Comparison of ENCODE assay signal across 8 cellular contexts in genomic region chr16:58755989-58756649, GRCh38. TPM values are rescaled to one million over a fixed set of nuclear protein-coding genes. Genes with fewer than 3 reads are reported as not detected.
DNase-seq lines count a peak whose midpoint lies in the region; ATAC-seq lines count a peak whose summit lies in the region.

No MANE protein-coding gene starts in this region.

- in situ Hi-C loops in ACHN (cut with HindIII; ENCODE audit: low pct_ligation_motif_present, low pct_unique_long_range_greater_than_20kb, low sequenced_read_pairs), result no loop called here

- peak; percentile 85 for DNase-seq in ACHN
- peak; percentile 72 for DNase-seq in NCI-H2107 treated with DMSO at 0.1 percent for 48 hours (lab: John Stamatoyannopoulos, UW; ENCODE audit: unreplicated experiment)
- DNase-seq in activated CD4-positive, CD25-positive, alpha-beta regulatory T cell treated with anti-CD3 and anti-CD28 coated beads, Interleukin-2, amount 50 U/mL, for 16 hours (ENCODE audit: low read depth, low spot score), result peak; percentile 55
- peak; percentile 70 for DNase-seq in central memory CD4-positive, alpha-beta T cell
- peak; percentile 65 to 86 for DNase-seq in left colon
- peak; percentile 59 to 61 (median 60) for DNase-seq in stimulated activated CD4-positive, alpha-beta T cell treated with anti-CD3 and anti-CD28 coated beads, TNF-alpha, amount 100 ng/mL, for 1 hour (ENCODE audit: low read depth in 3 of 3, low spot score in 1 of 3)

- peak; percentile 93 for ATAC-seq in GM18517 (IDR thresholded peaks at IDR 0.05; ENCODE audit: unreplicated experiment)
- ATAC-seq in HG03025 (IDR thresholded peaks at IDR 0.05; ENCODE audit: low FRiP score, unreplicated experiment), result peak; percentile 86
- peak; percentile 99 for ATAC-seq in left colon

- intact Hi-C loops in left colon (cut with DNase I, micrococcal nuclease), result no loop called here

RNA-seq across cellular contexts. Expression of gene GOT2, which starts 22.0 kb away (rescaled TPM):
- 100 to 1,000 TPM in 1 of 2 donors, 10 to 100 TPM in 1; 96.3 to 130 TPM for total RNA-seq in left colon

Comparison
In these comparisons a context has a peak if more than half of its experiments do, and no peak if none do; other contexts are left out.
1. Peak in every context shown above with its lines: DNase-seq and ATAC-seq.